1 cellular context compared by ENCODE assay signal in genomic region chr12:32039917-32040575, GRCh38.
TF ChIP-seq lines count a peak whose summit lies in the region.

No MANE protein-coding gene starts in this region.

TF ChIP-seq in K562, 482 proteins besides CTCF, POLR2A, EP300 and RAD21 (continued from another document):
- TF ChIP-seq ZBTB40 (IDR thresholded peaks at IDR 0.05), result 0 out of 2 replicates have a peak, but pooled peaks have one; percentile 4
- TF ChIP-seq ZBTB40 (CRISPR knock-in tag; IDR thresholded peaks at IDR 0.05), result no peak
- TF ChIP-seq HMBOX1 (IDR thresholded peaks at IDR 0.05), result peak; percentile 61
- TF ChIP-seq SMARCE1 (IDR thresholded peaks at IDR 0.05), result peak; percentile 37; the same call in 1 of the 2 replicates
- no peak for TF ChIP-seq ID3 (CRISPR knock-in tag; IDR thresholded peaks at IDR 0.05)
- TF ChIP-seq ID3 (tag; IDR thresholded peaks at IDR 0.05), result peak; percentile 47; the same call in 1 of the 2 replicates
- no peak for TF ChIP-seq POLR2AphosphoS5 (IDR thresholded peaks at IDR 0.05; ENCODE audit: control insufficient read depth, insufficient read depth, low read depth, low read length)
- no peak for TF ChIP-seq ZNF644 (tag; IDR thresholded peaks at IDR 0.05; ENCODE audit: low read depth)
- TF ChIP-seq NCOA2 (IDR thresholded peaks at IDR 0.05; ENCODE audit: partially characterized antibody in 2 of 2), result no peak
- peak; percentile 57; the same call in 1 of the 2 replicates for TF ChIP-seq LEF1 (IDR thresholded peaks at IDR 0.05)
- TF ChIP-seq NEUROD1 (IDR thresholded peaks at IDR 0.05; ENCODE audit: borderline replicate concordance, low read depth, low read length, partially characterized antibody), result no peak
- no peak for TF ChIP-seq FOXJ2 (tag; IDR thresholded peaks at IDR 0.05)
- TF ChIP-seq ATF2 (CRISPR knock-in tag; IDR thresholded peaks at IDR 0.05), result no peak
- TF ChIP-seq CEBPB (tag; IDR thresholded peaks at IDR 0.05), result peak; percentile 18; the same call in 1 of the 2 replicates
- TF ChIP-seq MXD1 (CRISPR knock-in tag; IDR thresholded peaks at IDR 0.05; ENCODE audit: borderline replicate concordance, poor library complexity, severe bottlenecking), result no peak
- peak; percentile 66; the same call in 1 of the 2 replicates for TF ChIP-seq ZNF175 (CRISPR knock-in tag; IDR thresholded peaks at IDR 0.05; ENCODE audit: low read depth)
- peak; percentile 75 for TF ChIP-seq ZNF395 (CRISPR knock-in tag; IDR thresholded peaks at IDR 0.05)
- TF ChIP-seq BRF1 (IDR thresholded peaks at IDR 0.05; ENCODE audit: borderline replicate concordance, extremely low read depth, insufficient read length), result no peak
- peak; percentile 19; the same call in 1 of the 2 replicates for TF ChIP-seq CTBP1 (IDR thresholded peaks at IDR 0.05; ENCODE audit: borderline replicate concordance)
- peak; percentile 79 for TF ChIP-seq SMARCA4 (IDR thresholded peaks at IDR 0.05)
- TF ChIP-seq ZNF766 (CRISPR knock-in tag; conservative IDR thresholded peaks at IDR 0.05), result 0 out of 2 replicates have a peak, but pooled peaks have one; percentile 58
- TF ChIP-seq BACH1 (tag; IDR thresholded peaks at IDR 0.05), result no peak
- 0 out of 4 replicates have a peak, but pooled peaks of 1 of the 2 experiments have one; percentile 18 for TF ChIP-seq MAZ (CRISPR knock-in tag; conservative IDR thresholded peaks at IDR 0.05 in 1 of 2, IDR thresholded peaks at IDR 0.05 in 1 of 2)
